ENCODE assay signal across 26 cellular contexts in genomic region chr16:28502290-28502689, GRCh38. TPM values are rescaled to one million over a fixed set of nuclear protein-coding genes. Genes with fewer than 3 reads are reported as not detected.
DNase-seq lines count a peak whose midpoint lies in the region; ATAC-seq, FAIRE-seq and TF ChIP-seq lines count a peak whose summit lies in the region.
"Had no signal": no experiment of that assay in that cellular context is flagged by ENCODE, and none has a peak within 500 bp of the region (broad histone marks: within the 10 kb centered on the region; RNA-seq: fewer than 3 reads in every experiment).

No MANE protein-coding gene starts in this region.

- no peak for ATAC-seq in HG02588 (IDR thresholded peaks at IDR 0.05; ENCODE audit: unreplicated experiment)
- ATAC-seq: A549, HCT116 had no signal

- no peak for FAIRE-seq in H1 (lab: Jason Lieb, UNC)
- FAIRE-seq: A549, D721Med, GM18507 had no signal

- no peak overlapping the region for H2BK5ac ChIP-seq in H1 (ENCODE audit: low read depth, low read length)
- no peak overlapping the region for H2BK5ac ChIP-seq in trophoblast cell (ENCODE audit: low read depth, low read length, poor library complexity)

- no peak overlapping the region for H2AK5ac ChIP-seq in H1 (ENCODE audit: low read depth, low read length)
- H2AK5ac ChIP-seq in trophoblast cell (ENCODE audit: low read length), result no peak overlapping the region

- no peak for TF ChIP-seq EP300 in H1 (IDR thresholded peaks at IDR 0.05; ENCODE audit: borderline replicate concordance in 1 of 2, low read depth in 2 of 2, low read length in 2 of 2)

- H2BK15ac ChIP-seq in H1 (ENCODE audit: low read length), result 0 out of 2 replicates have a peak overlapping the region, but pooled peaks have one; percentile 29

- no peaks in the 10 kb centered on the region for H3K36me3 ChIP-seq in HEK293 (ENCODE audit: control insufficient read depth in 2 of 2, insufficient read depth in 1 of 2, low read length in 2 of 2)
- H3K36me3 ChIP-seq in H1 (ENCODE audit: control insufficient read depth in 2 of 4, insufficient read depth in 4 of 4, low read length in 3 of 4), result no peaks in the 10 kb centered on the region
- no peaks in the 10 kb centered on the region for H3K36me3 ChIP-seq in trophoblast cell (ENCODE audit: control insufficient read depth in 1 of 2, insufficient read depth in 2 of 2, low read length in 2 of 2)
- H3K36me3 ChIP-seq: BE2C had no signal

- CTCF ChIA-PET in HEK293 (lab: Yijun Ruan, JAX), result interaction anchor here (0.8 kb wide), 1 partner anchor 22 kb away, joined by 3 read pairs; no protein-coding TSS in a partner anchor
- CTCF ChIA-PET in H1 (lab: Charles Lee; ENCODE audit: partially characterized antibody), result interaction anchor here (1.2 kb wide), 1 partner anchor 8 kb away, joined by 4 read pairs; the partner anchor contains the start of gene APOBR

- peaks cover 0 to 3% of the 10 kb centered on the region in 2 experiments for H4K20me1 ChIP-seq in H1 (replicated peaks in 1 of 2; ENCODE audit: control insufficient read depth in 1 of 2, insufficient read depth in 2 of 2, low read length in 2 of 2)

- H2BK12ac ChIP-seq in H1 (ENCODE audit: low read depth, low read length) (no peak overlapping the region), trophoblast cell (ENCODE audit: low read length) (no peak overlapping the region)

- H4K12ac ChIP-seq in trophoblast cell (ENCODE audit: low read depth, low read length), result no peak overlapping the region

- H3K27ac ChIP-seq in HEK293 (ENCODE audit: extremely low read depth, low read depth, low read length) (no peak overlapping the region), H1 (ENCODE audit: low read depth, low read length) (no peak overlapping the region), trophoblast cell (ENCODE audit: low read depth, low read length) (no peak overlapping the region)
- H3K27ac ChIP-seq: A549; BLaER1 treated with 17β-estradiol and CSF1 and Interleukin-3, amounts not matched to agents 10 nM and 100 nM; GM23248 had no signal

- H3K23ac ChIP-seq in H1 (ENCODE audit: insufficient read length) (no peak overlapping the region), trophoblast cell (ENCODE audit: low read length) (no peak overlapping the region)

- H3K18ac ChIP-seq in H1 (ENCODE audit: extremely low read depth, low read length) (no peak overlapping the region), trophoblast cell (ENCODE audit: low read length) (no peak overlapping the region)

- POLR2A ChIA-PET in HEK293 (lab: Yijun Ruan, JAX), result no interaction called here
- POLR2A ChIA-PET in H1 (lab: Charles Lee; ENCODE audit: partially characterized antibody), result interaction anchor here (1.7 kb wide), 1 partner anchor 10 kb away, joined by 7 read pairs; the partner anchor contains the start of gene CLN3

- H3K4me1 ChIP-seq in HEK293 (ENCODE audit: control insufficient read depth, insufficient read depth, low read length) (no peaks in the 10 kb centered on the region), H1 (replicated peaks in 1 of 4; ENCODE audit: control insufficient read depth in 3 of 4, insufficient read depth in 4 of 4, low read length in 3 of 4) (no peaks in the 10 kb centered on the region), trophoblast cell (ENCODE audit: control insufficient read depth in 1 of 2, insufficient read depth in 2 of 2, low read length in 2 of 2) (peaks cover 4 to 16% of the 10 kb centered on the region in 2 experiments)
- H3K4me1 ChIP-seq: A549, BE2C had no signal

- H3K4me2 ChIP-seq in H1 (ENCODE audit: insufficient read depth in 1 of 2, low read depth in 2 of 2, low read length in 2 of 2) (no peak overlapping the region), trophoblast cell (ENCODE audit: low read length) (no peak overlapping the region)
- H3K4me2 ChIP-seq: A549; BLaER1 treated with 17β-estradiol and CSF1 and Interleukin-3, amounts not matched to agents 10 nM and 100 nM had no signal

- H2BK120ac ChIP-seq in H1 (replicated peaks; ENCODE audit: low read depth, low read length) (no peak overlapping the region), trophoblast cell (ENCODE audit: insufficient read depth, low read length, poor library complexity) (no peak overlapping the region)

- H4K8ac ChIP-seq in H1 (ENCODE audit: extremely low read depth, insufficient read depth, low read length) (no peak overlapping the region), trophoblast cell (ENCODE audit: low read depth, low read length) (no peak overlapping the region)

- no peak for TF ChIP-seq POLR2A in H1 (IDR thresholded peaks at IDR 0.05; ENCODE audit: control extremely low read depth in 1 of 2, low read depth in 2 of 2, low read length in 2 of 2)

- H3K9me3 ChIP-seq in HEK293 (ENCODE audit: control insufficient read depth, insufficient read depth, low read depth, low read length) (no peaks in the 10 kb centered on the region), H1 (ENCODE audit: insufficient read depth in 2 of 2, low read depth in 1 of 2, low read length in 1 of 2) (no peaks in the 10 kb centered on the region), trophoblast cell (ENCODE audit: insufficient read depth, low read depth, low read length) (peaks cover 3% of the 10 kb centered on the region)
- H3K9me3 ChIP-seq: A549; BE2C; BLaER1 treated with 17β-estradiol and CSF1 and Interleukin-3, amounts not matched to agents 10 nM and 100 nM had no signal

- DNase-seq in H1 (ENCODE audit: low read depth in 1 of 2, low spot score in 2 of 2), result no peak
- no peak for DNase-seq in trophoblast cell
- no peak for DNase-seq in DMS53 (lab: John Stamatoyannopoulos, UW)
- DNase-seq: 8988T; ACHN; AML-193; BE2C; CD4-positive, alpha-beta T cell; CD8-positive, alpha-beta memory T cell; DMS 273 treated with DMSO at 0.1 percent for 48 hours; DMS79 treated with DMSO at 0.1 percent for 48 hours; GF-D8; GM23248; H9; HFFc6 had no signal

- no peak overlapping the region for H4K91ac ChIP-seq in H1 (replicated peaks; ENCODE audit: insufficient read length, low read length)
- H4K91ac ChIP-seq in trophoblast cell (ENCODE audit: low read depth, low read length), result peak overlapping the region; percentile 3

- H3K9ac ChIP-seq in H1 (replicated peaks in 1 of 4; ENCODE audit: extremely low read depth in 1 of 4, low read depth in 3 of 4, low read length in 3 of 4) (no peak overlapping the region), trophoblast cell (ENCODE audit: low read length) (no peak overlapping the region)
- H3K9ac ChIP-seq: BLaER1 treated with 17β-estradiol and CSF1 and Interleukin-3, amounts not matched to agents 10 nM and 100 nM; GM23248 had no signal

- H2AFZ ChIP-seq in H1 (ENCODE audit: low read length) (no peak overlapping the region), trophoblast cell (ENCODE audit: insufficient read depth, low read length, poor library complexity) (no peak overlapping the region)
- H2AFZ ChIP-seq: GM23248 had no signal

- no peak overlapping the region for H4K5ac ChIP-seq in H1 (ENCODE audit: insufficient read length, low read depth, low read length)

- H3K4me3 ChIP-seq in HEK293 (ENCODE audit: low read depth, low read length), result no peak overlapping the region
- H3K4me3 ChIP-seq in H1 (ENCODE audit: extremely low read depth in 1 of 4, insufficient read depth in 2 of 4, low read depth in 3 of 4, low read length in 4 of 4), result no peak overlapping the region
- no peak overlapping the region for H3K4me3 ChIP-seq in trophoblast cell (ENCODE audit: low read depth, low read length)
- H3K4me3 ChIP-seq: A549; BLaER1 treated with 17β-estradiol and CSF1 and Interleukin-3, amounts not matched to agents 10 nM and 100 nM; GM23248 had no signal

- no peak for TF ChIP-seq RAD21 in H1 (IDR thresholded peaks at IDR 0.05 in 1 of 2, conservative IDR thresholded peaks at IDR 0.05 in 1 of 2; ENCODE audit: low read depth in 2 of 2, low read length in 2 of 2)

- 83 to 100% methylated on average over 2 of the region's 2 CpGs for WGBS in H1 (ENCODE audit: extremely low coverage in 1 of 2, insufficient coverage in 1 of 2, insufficient read length in 1 of 2, insufficient replicate concordance in 2 of 2, low coverage in 1 of 2, low lambda C conversion rate in 2 of 2, missing lambda C conversion rate in 1 of 2), 2 experiments
- whole genome bisulfite sequencing in trophoblast cell (ENCODE audit: extremely low coverage, insufficient coverage, insufficient read length), result 100% methylated on average over 2 of the region's 2 CpGs

- TF ChIP-seq CTCF in HEK293 (tag by site-specific recombination; IDR thresholded peaks at IDR 0.05), result no peak
- TF ChIP-seq CTCF in H1 (IDR thresholded peaks at IDR 0.05; ENCODE audit: control extremely low read depth in 1 of 3, insufficient read depth in 1 of 3, low read depth in 1 of 3, low read length in 3 of 3), result no peak

- H3K4ac ChIP-seq in H1 (replicated peaks; ENCODE audit: insufficient read length, low read depth, low read length) (no peak overlapping the region), trophoblast cell (ENCODE audit: low read depth, low read length) (no peak overlapping the region)

- H3K14ac ChIP-seq in H1 (ENCODE audit: insufficient read length), result no peak overlapping the region
- no peak overlapping the region for H3K14ac ChIP-seq in trophoblast cell (ENCODE audit: low read length)

- H3K23me2 ChIP-seq in H1 (ENCODE audit: low read depth, low read length), result peaks cover 12% of the 10 kb centered on the region; the same call in 1 of the 2 replicates

- H3K56ac ChIP-seq in H1 (replicated peaks; ENCODE audit: insufficient read length, low read depth, low read length), result no peak overlapping the region

- H3K79me1 ChIP-seq in H1 (ENCODE audit: low read depth, low read length) (no peaks in the 10 kb centered on the region), trophoblast cell (ENCODE audit: low read length) (peaks cover 4% of the 10 kb centered on the region)

- H3K27me3 ChIP-seq in H1 (replicated peaks in 1 of 4; ENCODE audit: control insufficient read depth in 3 of 4, extremely low read depth in 1 of 4, insufficient read depth in 3 of 4, low read length in 3 of 4) (peaks cover 0 to 2% (median 0%) of the 10 kb centered on the region in 4 experiments; a peak in 1 of 7 replicates), trophoblast cell (ENCODE audit: insufficient read depth, low read length) (no peaks in the 10 kb centered on the region)
- H3K27me3 ChIP-seq: BE2C; BLaER1 treated with 17β-estradiol and CSF1 and Interleukin-3, amounts not matched to agents 10 nM and 100 nM had no signal

- H2BK20ac ChIP-seq in H1 (ENCODE audit: low read length), result no peak overlapping the region

- H3K79me2 ChIP-seq in H1 (ENCODE audit: control insufficient read depth in 1 of 2, insufficient read depth in 2 of 2, low read length in 2 of 2) (no peaks in the 10 kb centered on the region), trophoblast cell (ENCODE audit: control insufficient read depth, insufficient read depth, low read length, poor library complexity) (no peaks in the 10 kb centered on the region)

RNA-seq across cellular contexts. Expression of gene IL27, which starts 4.3 kb away (rescaled TPM):
- not detected in 2 replicates for total RNA-seq in H1 (2021; fragmentation: NEBNext Ultra II Directional; extraction: Animal tissue kit (Norgen Biotek cat#: 25700))
- not detected in 2 replicates for polyA plus RNA-seq in H1 (2011; rRNA removed)
- not detected for polyA plus RNA-seq in H1 (2011; cell fraction: cytosol; rRNA removed)
- polyA plus RNA-seq in H1 (2011; cell fraction: nucleus; rRNA removed), result not detected
- polyA plus RNA-seq in H1 (2012, experiment 1 of 2), result not detected in 4 replicates
- not detected for polyA plus RNA-seq in H1 (2012, experiment 2 of 2)
- not detected for polyA plus RNA-seq in H1 (2013, experiment 1 of 2)
- polyA plus RNA-seq in H1 (2013, experiment 2 of 2), result not detected
- not detected in 2 replicates for polyA minus RNA-seq in H1 (2011; rRNA and poly(A)+ RNA removed)
- not detected for polyA minus RNA-seq in H1 (2011; cell fraction: cytosol; rRNA and poly(A)+ RNA removed)
- polyA minus RNA-seq in H1 (2011; cell fraction: nucleus; rRNA and poly(A)+ RNA removed), result not detected
- polyA plus RNA-seq in trophoblast cell (2013), result 0.41 and 0.61 TPM in 2 replicates
- total RNA-seq: CD4-positive, alpha-beta T cell; CD8-positive, alpha-beta memory T cell; Daoy; G401; GM23248; H4; H9; HFFc6 had no signal
- polyA plus RNA-seq: A549; CD8-positive, alpha-beta memory T cell; GM23248 had no signal

RNA-seq across cellular contexts. Expression of gene APOBR, which starts 7.8 kb away (rescaled TPM):
- total RNA-seq in H1 (2021; fragmentation: NEBNext Ultra II Directional; extraction: Animal tissue kit (Norgen Biotek cat#: 25700)), result not detected in 2 replicates
- polyA plus RNA-seq in H1 (2011; rRNA removed), result not detected in 2 replicates
- polyA plus RNA-seq in H1 (2011; cell fraction: cytosol; rRNA removed), result not detected
- not detected for polyA plus RNA-seq in H1 (2011; cell fraction: nucleus; rRNA removed)
- 0.05 TPM in 1 of 4 replicates, not detected in the others for polyA plus RNA-seq in H1 (2012, experiment 1 of 2)
- polyA plus RNA-seq in H1 (2012, experiment 2 of 2), result not detected
- not detected for polyA plus RNA-seq in H1 (2013, experiment 1 of 2)
- polyA plus RNA-seq in H1 (2013, experiment 2 of 2), result 0.02 TPM
- polyA minus RNA-seq in H1 (2011; rRNA and poly(A)+ RNA removed), result not detected in 2 replicates
- polyA minus RNA-seq in H1 (2011; cell fraction: cytosol; rRNA and poly(A)+ RNA removed), result not detected
- polyA minus RNA-seq in H1 (2011; cell fraction: nucleus; rRNA and poly(A)+ RNA removed), result not detected
- 1.4 and 1.5 TPM in 2 replicates for polyA plus RNA-seq in trophoblast cell (2013)
- total RNA-seq: GM23248, H4, H9, HFFc6 had no signal
- polyA plus RNA-seq: GM23248 had no signal

RNA-seq across cellular contexts. Expression of gene CLN3, which starts 10.4 kb away (rescaled TPM):
- total RNA-seq in H1 (2021; fragmentation: NEBNext Ultra II Directional; extraction: Animal tissue kit (Norgen Biotek cat#: 25700)), result 22.9 and 24.3 TPM in 2 replicates
- 44.3 and 44.5 TPM in 2 replicates for polyA plus RNA-seq in H1 (2011; rRNA removed)
- 26.8 TPM for polyA plus RNA-seq in H1 (2011; cell fraction: cytosol; rRNA removed)
- polyA plus RNA-seq in H1 (2011; cell fraction: nucleus; rRNA removed), result 55.4 TPM
- 23.8 to 28.6 TPM (median 24.9 TPM) in 4 replicates for polyA plus RNA-seq in H1 (2012, experiment 1 of 2)
- polyA plus RNA-seq in H1 (2012, experiment 2 of 2), result 33.1 TPM
- 19.9 TPM for polyA plus RNA-seq in H1 (2013, experiment 1 of 2)
- 21.2 TPM for polyA plus RNA-seq in H1 (2013, experiment 2 of 2)
- polyA minus RNA-seq in H1 (2011; rRNA and poly(A)+ RNA removed), result 21.4 and 26.1 TPM in 2 replicates
- polyA minus RNA-seq in H1 (2011; cell fraction: cytosol; rRNA and poly(A)+ RNA removed), result 14.0 TPM
- 16.9 TPM for polyA minus RNA-seq in H1 (2011; cell fraction: nucleus; rRNA and poly(A)+ RNA removed)
- 40.6 and 43.8 TPM in 2 replicates for polyA plus RNA-seq in trophoblast cell (2013)

RNA-seq across cellular contexts. Expression of gene NPIPB7, which starts 30.2 kb away (rescaled TPM):
- not detected in 2 replicates for total RNA-seq in H1 (2021; fragmentation: NEBNext Ultra II Directional; extraction: Animal tissue kit (Norgen Biotek cat#: 25700))
- polyA plus RNA-seq in H1 (2011; rRNA removed), result 0.51 and 0.58 TPM in 2 replicates
- polyA plus RNA-seq in H1 (2011; cell fraction: cytosol; rRNA removed), result 0.74 TPM
- polyA plus RNA-seq in H1 (2011; cell fraction: nucleus; rRNA removed), result 1.0 TPM
- 0.53 to 0.62 TPM in 2 of 4 replicates, not detected in the others for polyA plus RNA-seq in H1 (2012, experiment 1 of 2)
- 0.25 TPM for polyA plus RNA-seq in H1 (2012, experiment 2 of 2)
- polyA plus RNA-seq in H1 (2013, experiment 1 of 2), result 0.20 TPM
- 0.39 TPM for polyA plus RNA-seq in H1 (2013, experiment 2 of 2)
- polyA minus RNA-seq in H1 (2011; rRNA and poly(A)+ RNA removed), result 0.60 TPM in 1 of 2 replicates, not detected in the other
- polyA minus RNA-seq in H1 (2011; cell fraction: cytosol; rRNA and poly(A)+ RNA removed), result not detected
- polyA minus RNA-seq in H1 (2011; cell fraction: nucleus; rRNA and poly(A)+ RNA removed), result not detected
- polyA plus RNA-seq in trophoblast cell (2013), result 0.22 and 0.45 TPM in 2 replicates
- total RNA-seq: CD4-positive, alpha-beta T cell; CD8-positive, alpha-beta memory T cell; Daoy; G401; GM23248; H4; HFFc6 had no signal
- polyA plus RNA-seq: CD14-positive monocyte; CD8-positive, alpha-beta memory T cell; GM23248 had no signal

RNA-seq across cellular contexts. Expression of gene NUPR1, which starts 36.5 kb away (rescaled TPM):
- 0.20 TPM in 1 of 2 replicates, not detected in the other for total RNA-seq in H1 (2021; fragmentation: NEBNext Ultra II Directional; extraction: Animal tissue kit (Norgen Biotek cat#: 25700))
- 0.09 and 0.17 TPM in 2 replicates for polyA plus RNA-seq in H1 (2011; rRNA removed)
- polyA plus RNA-seq in H1 (2011; cell fraction: cytosol; rRNA removed), result 0.10 TPM
- polyA plus RNA-seq in H1 (2011; cell fraction: nucleus; rRNA removed), result not detected
- 0.05 to 0.43 TPM in 2 of 4 replicates, not detected in the others for polyA plus RNA-seq in H1 (2012, experiment 1 of 2)
- not detected for polyA plus RNA-seq in H1 (2012, experiment 2 of 2)
- 0.06 TPM for polyA plus RNA-seq in H1 (2013, experiment 1 of 2)
- polyA plus RNA-seq in H1 (2013, experiment 2 of 2), result under 0.01 TPM
- polyA minus RNA-seq in H1 (2011; rRNA and poly(A)+ RNA removed), result 0.03 TPM in 1 of 2 replicates, not detected in the other
- 0.66 TPM for polyA minus RNA-seq in H1 (2011; cell fraction: cytosol; rRNA and poly(A)+ RNA removed)
- polyA minus RNA-seq in H1 (2011; cell fraction: nucleus; rRNA and poly(A)+ RNA removed), result 0.30 TPM
- 36.2 and 40.7 TPM in 2 replicates for polyA plus RNA-seq in trophoblast cell (2013)
- total RNA-seq: CD4-positive, alpha-beta T cell; CD8-positive, alpha-beta memory T cell had no signal
- polyA plus RNA-seq: CD8-positive, alpha-beta memory T cell had no signal
